ENCODE assay signal across 17 cellular contexts in genomic region chr19:7866399-7867091, GRCh38. TPM values are rescaled to one million over a fixed set of nuclear protein-coding genes. Genes with fewer than 3 reads are reported as not detected.
DNase-seq lines count a peak whose midpoint lies in the region; ATAC-seq, FAIRE-seq and TF ChIP-seq lines count a peak whose summit lies in the region.
"Had no signal": no experiment of that assay in that cellular context is flagged by ENCODE, and none has a peak within 500 bp of the region (broad histone marks: within the 10 kb centered on the region; RNA-seq: fewer than 3 reads in every experiment).

No MANE protein-coding gene starts in this region.

- peaks cover 0 to 33% (median 16%) of the 10 kb centered on the region in 4 experiments; a peak in 5 of 7 replicates for H3K4me1 ChIP-seq in H1 (replicated peaks in 1 of 4; ENCODE audit: control insufficient read depth in 3 of 4, insufficient read depth in 4 of 4, low read length in 3 of 4)
- H3K4me1 ChIP-seq: SJCRH30 had no signal

- FAIRE-seq in H1 (lab: Jason Lieb, UNC): no peak
- FAIRE-seq: A204.1 had no signal

- peak overlapping the region; percentile 50; the same call in 1 of the 2 replicates for H2BK12ac ChIP-seq in H1 (ENCODE audit: low read depth, low read length)

- H4K91ac ChIP-seq in H1 (replicated peaks; ENCODE audit: insufficient read length, low read length): no peak overlapping the region

- intact Hi-C loops in Right ventricle myocardium inferior (cut with DNase I): no loop called here
- intact Hi-C loops in left cardiac atrium (cut with DNase I): no loop called here

- no peak overlapping the region for H3K23ac ChIP-seq in H1 (ENCODE audit: insufficient read length)

- H2BK20ac ChIP-seq in H1 (ENCODE audit: low read length): peak overlapping the region; percentile 80; the same call in 1 of the 2 replicates

- no peak overlapping the region for H3K27ac ChIP-seq in H1 (ENCODE audit: low read depth, low read length)
- H3K27ac ChIP-seq: SJCRH30 had no signal

- peaks cover 0 to 11% of the 10 kb centered on the region in 2 experiments for H4K20me1 ChIP-seq in H1 (replicated peaks in 1 of 2; ENCODE audit: control insufficient read depth in 1 of 2, insufficient read depth in 2 of 2, low read length in 2 of 2)

- no peak overlapping the region for H3K4me2 ChIP-seq in H1 (ENCODE audit: insufficient read depth in 1 of 2, low read depth in 2 of 2, low read length in 2 of 2)

- no peaks in the 10 kb centered on the region for H3K36me3 ChIP-seq in H1 (ENCODE audit: control insufficient read depth in 2 of 4, insufficient read depth in 4 of 4, low read length in 3 of 4)
- H3K36me3 ChIP-seq: HAP-1, SJCRH30 had no signal

- peak overlapping the region; percentile 66; the same call in 1 of the 2 replicates for H2BK5ac ChIP-seq in H1 (ENCODE audit: low read depth, low read length)

- peak overlapping the region; percentile 48 for H3K18ac ChIP-seq in H1 (ENCODE audit: extremely low read depth, low read length)

- H2BK15ac ChIP-seq in H1 (ENCODE audit: low read length): peak overlapping the region; percentile 75

- no peaks in the 10 kb centered on the region for H3K79me2 ChIP-seq in H1 (ENCODE audit: control insufficient read depth in 1 of 2, insufficient read depth in 2 of 2, low read length in 2 of 2)

- POLR2A ChIA-PET in H1 (lab: Charles Lee; ENCODE audit: partially characterized antibody): interaction anchor here (0.6 to 10.5 kb wide), 4 partner anchors 10 to 77 kb away, joined by 3 to 106 read pairs (median 4); partner anchors contain the start of genes SNAPC2, TGFBR3L and TIMM44

- no peaks in the 10 kb centered on the region for H3K79me1 ChIP-seq in H1 (ENCODE audit: low read depth, low read length)

- H2BK120ac ChIP-seq in H1 (replicated peaks; ENCODE audit: low read depth, low read length): no peak overlapping the region

- no peak overlapping the region for H3K14ac ChIP-seq in H1 (ENCODE audit: insufficient read length)

- H2AK5ac ChIP-seq in H1 (ENCODE audit: low read depth, low read length): peak overlapping the region; percentile 56; the same call in 1 of the 2 replicates

- H3K4ac ChIP-seq in H1 (replicated peaks; ENCODE audit: insufficient read length, low read depth, low read length): peak overlapping the region; percentile 66

- H4K8ac ChIP-seq in H1 (ENCODE audit: extremely low read depth, insufficient read depth, low read length): no peak overlapping the region

- H3K27me3 ChIP-seq in H1 (replicated peaks in 1 of 4; ENCODE audit: control insufficient read depth in 3 of 4, extremely low read depth in 1 of 4, insufficient read depth in 3 of 4, low read length in 3 of 4): peaks cover 8 to 39% (median 27%) of the 10 kb centered on the region in 4 experiments

- peak in 1 of 3 experiments; percentile 1; a peak in 1 of 4 replicates for TF ChIP-seq CTCF in H1 (IDR thresholded peaks at IDR 0.05; ENCODE audit: control extremely low read depth in 1 of 3, insufficient read depth in 1 of 3, low read depth in 1 of 3, low read length in 3 of 3)

- no peak for TF ChIP-seq RAD21 in H1 (IDR thresholded peaks at IDR 0.05 in 1 of 2, conservative IDR thresholded peaks at IDR 0.05 in 1 of 2; ENCODE audit: low read depth in 2 of 2, low read length in 2 of 2)

- H2AFZ ChIP-seq in H1 (ENCODE audit: low read length): no peak overlapping the region

- CTCF ChIA-PET in H1 (lab: Charles Lee; ENCODE audit: partially characterized antibody): interaction anchor here (1.3 to 11.2 kb wide), 3 partner anchors 8 to 52 kb away, joined by 3 to 112 read pairs (median 5); partner anchors contain the start of genes PRR36, SNAPC2 and TGFBR3L

- H3K4me3 ChIP-seq in H1 (ENCODE audit: extremely low read depth in 1 of 4, insufficient read depth in 2 of 4, low read depth in 3 of 4, low read length in 4 of 4): no peak overlapping the region
- H3K4me3 ChIP-seq: HAP-1, SJCRH30 had no signal

- no peak for TF ChIP-seq EP300 in H1 (IDR thresholded peaks at IDR 0.05; ENCODE audit: borderline replicate concordance in 1 of 2, low read depth in 2 of 2, low read length in 2 of 2)

- ATAC-seq in Right ventricle myocardium inferior (no peak), left cardiac atrium (no peak)

- no peak overlapping the region for H4K5ac ChIP-seq in H1 (ENCODE audit: insufficient read length, low read depth, low read length)

- TF ChIP-seq POLR2A in H1 (IDR thresholded peaks at IDR 0.05; ENCODE audit: control extremely low read depth in 1 of 2, low read depth in 2 of 2, low read length in 2 of 2): 0 out of 3 replicates have a peak, but pooled peaks of 1 of the 2 experiments have one; percentile 45

- H3K9ac ChIP-seq in H1 (replicated peaks in 1 of 4; ENCODE audit: extremely low read depth in 1 of 4, low read depth in 3 of 4, low read length in 3 of 4): no peak overlapping the region

- WGBS in H1 (ENCODE audit: extremely low coverage in 1 of 2, insufficient coverage in 1 of 2, insufficient read length in 1 of 2, insufficient replicate concordance in 2 of 2, low coverage in 1 of 2, low lambda C conversion rate in 2 of 2, missing lambda C conversion rate in 1 of 2), 2 experiments: 82% methylated on average over 12 of the region's 12 CpGs; no CpG with 5 or more reads in 1 of the 2 experiments

- H3K56ac ChIP-seq in H1 (replicated peaks; ENCODE audit: insufficient read length, low read depth, low read length): no peak overlapping the region

- H3K23me2 ChIP-seq in H1 (ENCODE audit: low read depth, low read length): peaks cover 19% of the 10 kb centered on the region; the same call in 1 of the 2 replicates

- DNase-seq in Right ventricle myocardium inferior (ENCODE audit: missing footprints) (peak; percentile 43), left cardiac atrium (no peak), H1 (ENCODE audit: low read depth in 1 of 2, low spot score in 2 of 2) (no peak), ureter (ENCODE audit: low spot score) (peak; percentile 38), anterior cingulate cortex (lab: John Stamatoyannopoulos, UW) (no peak)
- no peak for DNase-seq in stimulated activated CD4-positive, alpha-beta T cell treated with anti-CD3 and anti-CD28 coated beads, Interleukin-2, amount 100 ng/mL, for 24 hours
- DNase-seq: C1 segment of cervical spinal cord; DMS79 treated with DMSO at 0.1 percent for 48 hours; NCI-H187 treated with DMSO at 0.1 percent for 48 hours; NCI-H2171 treated with DMSO at 0.1 percent for 48 hours; NCI-H446 treated with DMSO at 0.1 percent for 48 hours; NK-92 treated with Interleukin-12 subunit alpha and Interleukin-12 subunit beta, amount 100 ng/mL, for 24 hours; SJCRH30 had no signal

- H3K9me3 ChIP-seq in H1 (ENCODE audit: insufficient read depth in 2 of 2, low read depth in 1 of 2, low read length in 1 of 2): no peaks in the 10 kb centered on the region
- H3K9me3 ChIP-seq: HAP-1, SJCRH30 had no signal

RNA-seq across cellular contexts. Expression of gene PRR36, which starts 7.6 kb away (rescaled TPM):
- total RNA-seq in Right ventricle myocardium inferior: not detected
- total RNA-seq in left cardiac atrium: under 1 TPM; 0.10 to 0.24 TPM
- 23.9 and 25.3 TPM in 2 replicates for total RNA-seq in H1 (2021; fragmentation: NEBNext Ultra II Directional; extraction: Animal tissue kit (Norgen Biotek cat#: 25700))
- polyA plus RNA-seq in H1 (2011; rRNA removed): 1.6 and 3.4 TPM in 2 replicates
- polyA plus RNA-seq in H1 (2011; cell fraction: cytosol; rRNA removed): 0.85 TPM
- 6.1 TPM for polyA plus RNA-seq in H1 (2011; cell fraction: nucleus; rRNA removed)
- polyA plus RNA-seq in H1 (2012, experiment 1 of 2): 20.7 to 32.8 TPM (median 29.9 TPM) in 4 replicates
- polyA plus RNA-seq in H1 (2012, experiment 2 of 2): 22.3 TPM
- polyA plus RNA-seq in H1 (2013, experiment 1 of 2): 21.3 TPM
- polyA plus RNA-seq in H1 (2013, experiment 2 of 2): 20.1 TPM
- polyA minus RNA-seq in H1 (2011; rRNA and poly(A)+ RNA removed): 1.2 and 1.9 TPM in 2 replicates
- 17.2 TPM for polyA minus RNA-seq in H1 (2011; cell fraction: cytosol; rRNA and poly(A)+ RNA removed)
- polyA minus RNA-seq in H1 (2011; cell fraction: nucleus; rRNA and poly(A)+ RNA removed): 5.0 TPM
- total RNA-seq in ureter: 2.0 TPM
- total RNA-seq: SJCRH30 had no signal

RNA-seq across cellular contexts. Expression of gene LRRC8E, which starts 21.8 kb away (rescaled TPM):
- 2.5 TPM for total RNA-seq in Right ventricle myocardium inferior
- total RNA-seq in left cardiac atrium: 1 to 10 TPM in 1 of 2 donors, under 1 TPM in 1; 0.88 to 1.7 TPM
- 2.9 and 3.4 TPM in 2 replicates for total RNA-seq in H1 (2021; fragmentation: NEBNext Ultra II Directional; extraction: Animal tissue kit (Norgen Biotek cat#: 25700))
- 2.7 and 2.8 TPM in 2 replicates for polyA plus RNA-seq in H1 (2011; rRNA removed)
- polyA plus RNA-seq in H1 (2011; cell fraction: cytosol; rRNA removed): 2.2 TPM
- 3.0 TPM for polyA plus RNA-seq in H1 (2011; cell fraction: nucleus; rRNA removed)
- 2.2 to 3.0 TPM (median 2.6 TPM) in 4 replicates for polyA plus RNA-seq in H1 (2012, experiment 1 of 2)
- polyA plus RNA-seq in H1 (2012, experiment 2 of 2): 2.1 TPM
- polyA plus RNA-seq in H1 (2013, experiment 1 of 2): 5.0 TPM
- 4.7 TPM for polyA plus RNA-seq in H1 (2013, experiment 2 of 2)
- 4.8 and 4.9 TPM in 2 replicates for polyA minus RNA-seq in H1 (2011; rRNA and poly(A)+ RNA removed)
- polyA minus RNA-seq in H1 (2011; cell fraction: cytosol; rRNA and poly(A)+ RNA removed): 1.6 TPM
- 3.2 TPM for polyA minus RNA-seq in H1 (2011; cell fraction: nucleus; rRNA and poly(A)+ RNA removed)
- total RNA-seq in ureter: 8.5 TPM
- total RNA-seq: G401, OCI-LY7 had no signal

RNA-seq across cellular contexts. Expression of gene EVI5L, which starts 36.5 kb away (rescaled TPM):
- total RNA-seq in Right ventricle myocardium inferior (21.5 TPM), left cardiac atrium (10 to 100 TPM; 17.6 to 18.8 TPM), ureter (15.9 TPM)
- total RNA-seq in H1 (2021; fragmentation: NEBNext Ultra II Directional; extraction: Animal tissue kit (Norgen Biotek cat#: 25700)): 10.4 and 11.0 TPM in 2 replicates
- polyA plus RNA-seq in H1 (2011; rRNA removed): 7.2 and 13.1 TPM in 2 replicates
- polyA plus RNA-seq in H1 (2011; cell fraction: cytosol; rRNA removed): 8.2 TPM
- 15.2 TPM for polyA plus RNA-seq in H1 (2011; cell fraction: nucleus; rRNA removed)
- 6.8 to 10.5 TPM (median 9.9 TPM) in 4 replicates for polyA plus RNA-seq in H1 (2012, experiment 1 of 2)
- 10.7 TPM for polyA plus RNA-seq in H1 (2012, experiment 2 of 2)
- polyA plus RNA-seq in H1 (2013, experiment 1 of 2): 7.7 TPM
- polyA plus RNA-seq in H1 (2013, experiment 2 of 2): 7.8 TPM
- 7.2 and 14.2 TPM in 2 replicates for polyA minus RNA-seq in H1 (2011; rRNA and poly(A)+ RNA removed)
- 4.0 TPM for polyA minus RNA-seq in H1 (2011; cell fraction: cytosol; rRNA and poly(A)+ RNA removed)
- 7.9 TPM for polyA minus RNA-seq in H1 (2011; cell fraction: nucleus; rRNA and poly(A)+ RNA removed)

RNA-seq across cellular contexts. Expression of gene MAP2K7, which starts 37.1 kb away (rescaled TPM):
- 28.0 TPM for total RNA-seq in Right ventricle myocardium inferior
- total RNA-seq in left cardiac atrium: 10 to 100 TPM; 24.3 to 25.8 TPM
- 38.3 and 41.5 TPM in 2 replicates for total RNA-seq in H1 (2021; fragmentation: NEBNext Ultra II Directional; extraction: Animal tissue kit (Norgen Biotek cat#: 25700))
- polyA plus RNA-seq in H1 (2011; rRNA removed): 8.9 and 16.6 TPM in 2 replicates
- polyA plus RNA-seq in H1 (2011; cell fraction: cytosol; rRNA removed): 16.5 TPM
- polyA plus RNA-seq in H1 (2011; cell fraction: nucleus; rRNA removed): 35.7 TPM
- 20.9 to 28.0 TPM (median 25.4 TPM) in 4 replicates for polyA plus RNA-seq in H1 (2012, experiment 1 of 2)
- 25.2 TPM for polyA plus RNA-seq in H1 (2012, experiment 2 of 2)
- polyA plus RNA-seq in H1 (2013, experiment 1 of 2): 28.9 TPM
- 27.2 TPM for polyA plus RNA-seq in H1 (2013, experiment 2 of 2)
- 9.2 and 11.4 TPM in 2 replicates for polyA minus RNA-seq in H1 (2011; rRNA and poly(A)+ RNA removed)
- 17.8 TPM for polyA minus RNA-seq in H1 (2011; cell fraction: cytosol; rRNA and poly(A)+ RNA removed)
- polyA minus RNA-seq in H1 (2011; cell fraction: nucleus; rRNA and poly(A)+ RNA removed): 14.4 TPM
- 35.1 TPM for total RNA-seq in ureter

RNA-seq across cellular contexts. Expression of gene TGFBR3L, which starts 48.1 kb away (rescaled TPM):
- total RNA-seq in Right ventricle myocardium inferior (7.2 TPM), left cardiac atrium (10 to 100 TPM in 1 of 2 donors, 1 to 10 TPM in 1; 9.7 to 13.6 TPM), ureter (2.2 TPM)
- 3.7 and 4.3 TPM in 2 replicates for total RNA-seq in H1 (2021; fragmentation: NEBNext Ultra II Directional; extraction: Animal tissue kit (Norgen Biotek cat#: 25700))
- 3.1 and 8.9 TPM in 2 replicates for polyA plus RNA-seq in H1 (2011; rRNA removed)
- polyA plus RNA-seq in H1 (2011; cell fraction: cytosol; rRNA removed): 2.2 TPM
- 3.3 TPM for polyA plus RNA-seq in H1 (2011; cell fraction: nucleus; rRNA removed)
- 3.3 to 6.1 TPM (median 4.6 TPM) in 4 replicates for polyA plus RNA-seq in H1 (2012, experiment 1 of 2)
- polyA plus RNA-seq in H1 (2012, experiment 2 of 2): 2.7 TPM
- 5.3 TPM for polyA plus RNA-seq in H1 (2013, experiment 1 of 2)
- 5.7 TPM for polyA plus RNA-seq in H1 (2013, experiment 2 of 2)
- not detected in 2 replicates for polyA minus RNA-seq in H1 (2011; rRNA and poly(A)+ RNA removed)
- 3.7 TPM for polyA minus RNA-seq in H1 (2011; cell fraction: cytosol; rRNA and poly(A)+ RNA removed)
- polyA minus RNA-seq in H1 (2011; cell fraction: nucleus; rRNA and poly(A)+ RNA removed): 2.4 TPM
- total RNA-seq: G401, SJCRH30 had no signal

Comparison
In these comparisons a context has a peak if more than half of its experiments do, and no peak if none do; other contexts are left out.
1. DNase-seq: peak in Right ventricle myocardium inferior (single experiment) and ureter (single experiment); none in left cardiac atrium (single experiment), H1 (0 of 2), anterior cingulate cortex (0 of 58) and stimulated activated CD4-positive, alpha-beta T cell treated with anti-CD3 and anti-CD28 coated beads, Interleukin-2, amount 100 ng/mL, for 24 hours (0 of 2).